ENCODE assay signal across 1 cellular context in the genomic region with DNA sequence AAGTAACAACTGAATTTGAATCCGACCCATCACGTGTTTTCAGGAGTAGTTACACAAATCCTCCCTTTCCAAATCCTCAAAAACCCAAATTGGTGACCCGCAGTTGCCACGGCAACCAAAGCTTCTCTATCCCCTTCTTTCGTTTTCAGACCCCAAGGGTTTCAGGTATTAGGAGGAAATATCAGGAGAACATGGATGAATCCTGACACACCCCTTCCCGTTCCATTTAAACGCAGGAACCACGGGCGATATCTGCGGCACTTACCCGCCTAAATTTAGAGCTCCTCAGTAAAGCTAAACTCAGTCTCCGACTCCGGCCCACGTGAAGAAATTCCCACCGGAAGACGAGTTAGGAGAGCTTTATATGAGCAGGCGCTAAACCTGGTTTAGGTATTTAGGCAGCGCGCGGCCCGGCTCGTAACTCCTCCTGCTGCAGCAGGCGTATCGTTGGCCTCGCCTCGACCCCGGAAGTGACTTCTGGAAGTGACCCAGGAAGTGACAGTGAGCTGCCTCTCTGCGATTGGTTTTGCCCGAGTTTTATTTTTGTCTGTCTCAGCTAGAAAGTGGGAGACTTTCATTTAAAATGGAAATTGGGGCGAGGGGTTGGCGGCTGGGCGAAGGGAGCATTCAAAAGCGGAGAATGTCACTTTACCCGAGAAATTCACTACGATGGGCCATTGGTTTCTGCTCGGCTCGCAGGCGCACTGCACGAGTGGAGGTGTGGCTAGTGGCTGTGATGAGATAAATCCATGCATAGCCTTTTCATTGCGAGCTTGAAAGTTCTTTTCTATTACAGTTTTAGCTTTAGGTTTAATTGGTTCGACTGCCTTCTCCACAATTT.
TF ChIP-seq lines count a peak whose summit lies in the region.

Gene TAF1A (minus strand): TSS at position 472 of the 841 bp plus-strand sequence.

TF ChIP-seq in HCT116, 20 proteins besides CTCF, POLR2A, EP300 and RAD21 (continued from another document):
- TF ChIP-seq ELF1 (IDR thresholded peaks at IDR 0.05; ENCODE audit: borderline replicate concordance, low read depth) (peak; percentile 85), EGR1 (IDR thresholded peaks at IDR 0.05; ENCODE audit: low read depth) (no peak), ZNF274 (IDR thresholded peaks at IDR 0.05; ENCODE audit: low read depth, low read length) (no peak), POLR2AphosphoS5 (IDR thresholded peaks at IDR 0.05; ENCODE audit: low read depth, low read length) (peak; percentile 89), CEBPB (IDR thresholded peaks at IDR 0.05; ENCODE audit: low read depth) (no peak), CBX3 (IDR thresholded peaks at IDR 0.05; ENCODE audit: low read depth) (no peak), SP1 (IDR thresholded peaks at IDR 0.05; ENCODE audit: low read depth) (peak; percentile 45; the same call in 1 of the 2 replicates), JUND (IDR thresholded peaks at IDR 0.05) (no peak)
TF ChIP-seq in HCT116: peak in this region for 6.
